Comparison of ENCODE assay signal across 8 cellular contexts in the genomic region with DNA sequence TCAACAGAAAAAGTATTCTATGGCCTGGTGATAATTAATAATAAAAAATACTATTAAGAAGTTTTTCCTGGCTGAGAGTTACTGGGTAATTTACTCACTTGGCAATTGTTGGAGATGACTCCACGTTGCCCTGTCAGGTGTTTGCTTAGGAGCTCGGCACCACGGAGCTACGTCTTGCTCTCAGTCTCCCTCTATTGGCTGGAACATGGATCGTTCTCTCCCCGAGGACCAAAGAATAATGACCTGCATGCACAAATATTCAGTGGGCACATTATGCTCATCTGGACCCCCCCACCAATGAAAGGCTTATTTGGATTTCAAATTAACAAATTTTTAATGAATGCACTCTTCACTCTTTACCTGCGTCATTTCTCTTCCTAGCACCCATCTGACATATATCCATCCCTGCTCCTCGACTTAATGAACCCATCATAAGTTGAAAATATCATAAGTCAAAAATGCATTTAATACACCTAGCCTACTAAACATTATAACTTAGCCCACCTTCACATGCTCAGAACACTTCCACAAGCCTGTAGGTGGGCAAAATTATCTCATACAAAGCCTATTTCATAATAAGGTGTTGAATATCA.
A peak's percentile ranks its signal among the peaks of the same experiment; 100 is the strongest.
DNase-seq lines count a peak whose midpoint lies in the region; FAIRE-seq and TF ChIP-seq lines count a peak whose summit lies in the region.

No MANE protein-coding gene starts in this region.

- H3K4me2 ChIP-seq in keratinocyte (ENCODE audit: control insufficient read depth, extremely low read depth, insufficient read depth, low read depth, low read length), result no peak overlapping the region

- H3K79me2 ChIP-seq in keratinocyte (ENCODE audit: control insufficient read depth, insufficient read depth, low read length), result no peaks in the 10 kb centered on the region

- H3K4me1 ChIP-seq in adrenal gland (replicated peaks in 1 of 2) (no peaks in the 10 kb centered on the region), keratinocyte (ENCODE audit: control insufficient read depth, extremely low read depth, insufficient read depth, low read length) (no peaks in the 10 kb centered on the region), ovary (ENCODE audit: insufficient read depth) (no peaks in the 10 kb centered on the region)

- dilution Hi-C loops in keratinocyte (cut with MboI; ENCODE audit: extremely low pct_ligation_motif_present, low sequenced_read_pairs), result no loop called here

- TF ChIP-seq POLR2A in adrenal gland (IDR thresholded peaks at IDR 0.05) (no peak), ovary (IDR thresholded peaks at IDR 0.05) (no peak)

- no peak overlapping the region for H3K27ac ChIP-seq in adrenal gland
- no peak overlapping the region for H3K27ac ChIP-seq in keratinocyte (ENCODE audit: control insufficient read depth, insufficient read depth, low read length)
- H3K27ac ChIP-seq in ovary, result no peak overlapping the region

- no peak overlapping the region for H3K9ac ChIP-seq in keratinocyte (ENCODE audit: control insufficient read depth, extremely low read depth, insufficient read depth, low read length)

- TF ChIP-seq EP300 in ovary (IDR thresholded peaks at IDR 0.05), result no peak

- no peak overlapping the region for H2AFZ ChIP-seq in keratinocyte (ENCODE audit: control insufficient read depth, low read length)

- H4K20me1 ChIP-seq in keratinocyte (ENCODE audit: control insufficient read depth, extremely low read depth, insufficient read depth, low read length), result no peaks in the 10 kb centered on the region

- H3K27me3 ChIP-seq in adrenal gland, result peaks cover 40% of the 10 kb centered on the region
- no peaks in the 10 kb centered on the region for H3K27me3 ChIP-seq in keratinocyte (ENCODE audit: control insufficient read depth, extremely low read depth, insufficient read depth, low read length)
- no peaks in the 10 kb centered on the region for H3K27me3 ChIP-seq in ovary

- TF ChIP-seq CTCF in adrenal gland (IDR thresholded peaks at IDR 0.05) (peak; percentile 15 to 57 (median 49)), keratinocyte (optimal IDR thresholded peaks at IDR 0.05 in 1 of 3, IDR thresholded peaks at IDR 0.05 in 1 of 3, conservative IDR thresholded peaks at IDR 0.05 in 1 of 3; ENCODE audit: extremely low read depth in 1 of 3, insufficient read depth in 2 of 3, low read length in 3 of 3) (peak; percentile 78 to 90 (median 79)), ovary (IDR thresholded peaks at IDR 0.05) (no peak)

- intact Hi-C loops in adrenal gland (cut with DNase I), result loop anchor here in 1 of 2 donors (10.0 kb wide), 1 partner anchor 122 kb away; a partner anchor contains a TSS
- intact Hi-C loops in ovary (cut with DNase I), result no loop called here

- H3K9me1 ChIP-seq in keratinocyte (ENCODE audit: control insufficient read depth, extremely low read depth, insufficient read depth, low read length), result no peaks in the 10 kb centered on the region

- 19 to 22% (median 20%) methylated on average over 8 of the region's 8 CpGs for WGBS in adrenal gland, 4 donors
- 22 to 26% (median 24%) methylated on average over 8 of the region's 8 CpGs for WGBS in ovary, 3 donors

- FAIRE-seq in HTR-8/SVneo (lab: Jason Lieb, UNC) (no peak), keratinocyte (lab: Jason Lieb, UNC) (peak; percentile 61)

- H3K36me3 ChIP-seq in adrenal gland (replicated peaks in 1 of 2) (no peaks in the 10 kb centered on the region), keratinocyte (ENCODE audit: control insufficient read depth in 2 of 2, extremely low read depth in 1 of 2, insufficient read depth in 2 of 2, low read length in 2 of 2) (no peaks in the 10 kb centered on the region), ovary (no peaks in the 10 kb centered on the region)

- H3K4me3 ChIP-seq in adrenal gland (no peak overlapping the region), keratinocyte (ENCODE audit: control insufficient read depth in 2 of 3, extremely low read depth in 1 of 3, insufficient read depth in 2 of 3, low read depth in 1 of 3, low read length in 3 of 3) (no peak overlapping the region), ovary (no peak overlapping the region)

- DNase-seq in SKM-1 treated with dmso at 0.1 percent for 144 hours (lab: John Stamatoyannopoulos, UW; ENCODE audit: unreplicated experiment) (peak; percentile 52), SKM-1 (lab: John Stamatoyannopoulos, UW; ENCODE audit: unreplicated experiment) (no peak), HTR-8/SVneo (ENCODE audit: insufficient read length, low spot score) (peak; percentile 72), RPMI7951 (ENCODE audit: low read depth) (peak; percentile 50), adrenal gland (peak in 5 of 7 donors; percentile 33 to 61 (median 46)), keratinocyte (ENCODE audit: low read depth, low spot score) (no peak), ovary (no peak)
- DNase-seq in stimulated activated CD8-positive, alpha-beta memory T cell treated with anti-CD3 and anti-CD28 coated beads, Interleukin-2, amount 100 ng/mL, for 48 hours (ENCODE audit: low read depth in 2 of 2), result peak; percentile 9 to 13

- H3K9me3 ChIP-seq in adrenal gland (replicated peaks in 1 of 3) (no peaks in the 10 kb centered on the region), keratinocyte (ENCODE audit: control insufficient read depth, low read depth, low read length) (no peaks in the 10 kb centered on the region), ovary (no peaks in the 10 kb centered on the region)

Comparison
In these comparisons a context has a peak if more than half of its experiments do, and no peak if none do; other contexts are left out.
1. DNase-seq: peak in SKM-1 treated with dmso at 0.1 percent for 144 hours (single experiment), HTR-8/SVneo (single experiment), RPMI7951 (single experiment), adrenal gland (5 of 7) and stimulated activated CD8-positive, alpha-beta memory T cell treated with anti-CD3 and anti-CD28 coated beads, Interleukin-2, amount 100 ng/mL, for 48 hours (2 of 2); none in SKM-1 (single experiment), keratinocyte (single experiment) and ovary (0 of 5).
2. CTCF ChIP-seq: peak in adrenal gland (6 of 6) and keratinocyte (3 of 3); none in ovary (0 of 3).